1 cellular context compared by ENCODE assay signal in genomic region chr1:31694910-31695300, GRCh38.
TF ChIP-seq lines count a peak whose summit lies in the region.

No MANE protein-coding gene starts in this region.

TF ChIP-seq in HepG2, 621 proteins besides CTCF, POLR2A, EP300 and RAD21:
- TF ChIP-seq ISX (CRISPR knock-in tag; conservative IDR thresholded peaks at IDR 0.05): no peak
- no peak for TF ChIP-seq PATZ1 (CRISPR knock-in tag; IDR thresholded peaks at IDR 0.05)
- no peak for TF ChIP-seq ATF7-NPFF (CRISPR knock-in tag; IDR thresholded peaks at IDR 0.05; ENCODE audit: low read depth)
- TF ChIP-seq KLF13 (CRISPR knock-in tag; IDR thresholded peaks at IDR 0.05): no peak
- no peak for TF ChIP-seq NKX3-1 (CRISPR knock-in tag; IDR thresholded peaks at IDR 0.05)
- TF ChIP-seq, protein P1, sequence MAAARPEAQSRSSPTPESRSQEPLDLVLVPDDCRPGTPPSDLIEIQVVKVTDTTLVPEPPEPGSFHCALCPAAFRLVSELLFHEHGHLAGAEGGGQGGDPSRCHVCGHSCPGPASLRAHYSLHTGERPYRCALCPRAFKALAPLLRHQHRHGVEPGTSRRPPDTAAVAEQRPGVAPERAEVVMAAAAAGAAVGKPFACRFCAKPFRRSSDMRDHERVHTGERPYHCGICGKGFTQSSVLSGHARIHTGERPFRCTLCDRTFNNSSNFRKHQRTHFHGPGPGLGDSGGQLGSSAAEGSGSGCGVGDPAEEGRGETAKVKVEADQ (CRISPR knock-in tag; IDR thresholded peaks at IDR 0.05; ENCODE audit: borderline replicate concordance): no peak
